ENCODE assay signal across 8 cellular contexts in the genomic region with DNA sequence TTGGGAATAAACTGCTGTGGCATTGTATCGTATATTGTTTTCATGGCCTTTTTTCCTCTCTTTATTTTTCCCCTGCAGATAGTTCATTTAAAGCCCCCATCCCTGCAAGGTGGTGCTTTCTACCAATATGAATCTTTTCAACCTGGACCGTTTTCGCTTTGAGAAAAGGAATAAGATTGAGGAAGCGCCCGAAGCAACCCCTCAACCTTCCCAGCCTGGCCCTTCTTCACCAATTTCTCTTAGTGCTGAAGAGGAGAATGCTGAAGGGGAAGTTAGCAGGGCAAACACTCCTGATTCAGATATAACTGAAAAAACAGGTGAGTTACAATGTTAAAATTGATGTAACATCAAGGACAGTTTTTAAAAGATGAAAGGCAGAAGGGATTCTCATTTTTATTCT. TPM values are rescaled to one million over a fixed set of nuclear protein-coding genes. Genes with fewer than 3 reads are reported as not detected.
DNase-seq lines count a peak whose midpoint lies in the region; ATAC-seq and TF ChIP-seq lines count a peak whose summit lies in the region.

No MANE protein-coding gene starts in this region.

- ATAC-seq in activated naive CD8-positive, alpha-beta T cell treated with anti-CD3 and anti-CD28 coated beads, Interleukin-2, amount 50 U/mL, for 24 hours, result no peak

- 5 to 10% methylated on average over 5 of the region's 5 CpGs for WGBS in transverse colon (ENCODE audit: low coverage in 1 of 2), 2 donors

- peak overlapping the region; percentile 98 for H3K27ac Mint-ChIP-seq in activated naive CD4-positive, alpha-beta T cell treated with anti-CD3 and anti-CD28 coated beads, Interleukin-2, amount 10 ng/mL, durations not matched to agents 7 days and 5 days
- H3K27ac Mint-ChIP-seq in activated naive CD8-positive, alpha-beta T cell treated with anti-CD3 and anti-CD28 coated beads, Interleukin-2, amount 50 U/mL, for 24 hours, result peak overlapping the region; percentile 94

- no peak for TF ChIP-seq EP300 in transverse colon (IDR thresholded peaks at IDR 0.05; ENCODE audit: low read depth)

- no peaks in the 10 kb centered on the region for H3K9me3 ChIP-seq in transverse colon

- DNase-seq in activated naive CD4-positive, alpha-beta T cell treated with anti-CD3 and anti-CD28 coated beads, Interleukin-2, amount 10 ng/mL, durations not matched to agents 7 days and 5 days, result no peak
- DNase-seq in activated naive CD4-positive, alpha-beta T cell treated with Interleukin-2 at 50 U/mL for 16 hours, result no peak
- DNase-seq in activated naive CD8-positive, alpha-beta T cell treated with anti-CD3 and anti-CD28 coated beads, Interleukin-2, amount 50 U/mL, for 24 hours, result no peak
- no peak for DNase-seq in transverse colon
- DNase-seq in posterior cingulate gyrus, result no peak
- no peak for DNase-seq in EL
- no peak for DNase-seq in NCI-H1694 (lab: John Stamatoyannopoulos, UW)

- H3K4me1 ChIP-seq in transverse colon, result peaks cover 0 to 23% (median 20%) of the 10 kb centered on the region in 4 donors

- peak overlapping the region; percentile 88 for H3K4me3 Mint-ChIP-seq in activated naive CD4-positive, alpha-beta T cell treated with anti-CD3 and anti-CD28 coated beads, Interleukin-2, amount 10 ng/mL, durations not matched to agents 7 days and 5 days
- peak overlapping the region; percentile 89 for H3K4me3 Mint-ChIP-seq in activated naive CD8-positive, alpha-beta T cell treated with anti-CD3 and anti-CD28 coated beads, Interleukin-2, amount 50 U/mL, for 24 hours

- in situ Hi-C loops in transverse colon (cut with MboI; ENCODE audit: low pct_ligation_motif_present in 1 of 4, low pct_unique_long_range_greater_than_20kb in 1 of 4, low sequenced_read_pairs in 3 of 4), result no loop called here

- peaks cover 4% of the 10 kb centered on the region for H3K27me3 Mint-ChIP-seq in activated naive CD4-positive, alpha-beta T cell treated with anti-CD3 and anti-CD28 coated beads, Interleukin-2, amount 10 ng/mL, durations not matched to agents 7 days and 5 days
- peaks cover 5% of the 10 kb centered on the region for H3K27me3 Mint-ChIP-seq in activated naive CD8-positive, alpha-beta T cell treated with anti-CD3 and anti-CD28 coated beads, Interleukin-2, amount 50 U/mL, for 24 hours

- CTCF ChIA-PET in activated naive CD4-positive, alpha-beta T cell treated with anti-CD3 and anti-CD28 coated beads, Interleukin-2, amount 10 ng/mL, durations not matched to agents 7 days and 5 days (lab: Charles Lee), result no interaction called here

- TF ChIP-seq POLR2A in transverse colon (IDR thresholded peaks at IDR 0.05), result no peak

- H3K36me3 Mint-ChIP-seq in activated naive CD4-positive, alpha-beta T cell treated with anti-CD3 and anti-CD28 coated beads, Interleukin-2, amount 10 ng/mL, durations not matched to agents 7 days and 5 days, result peaks cover 37% of the 10 kb centered on the region
- H3K36me3 Mint-ChIP-seq in activated naive CD8-positive, alpha-beta T cell treated with anti-CD3 and anti-CD28 coated beads, Interleukin-2, amount 50 U/mL, for 24 hours (ENCODE audit: low read depth), result peaks cover 37% of the 10 kb centered on the region

- H3K4me3 ChIP-seq in transverse colon, result peak overlapping the region; percentile 54 to 98 (median 84)

- intact Hi-C loops in transverse colon (cut with DNase I; ENCODE audit: low total_unique reads) (no loop called here), posterior cingulate gyrus (cut with DNase I) (no loop called here)

- no peak for TF ChIP-seq CTCF in transverse colon (IDR thresholded peaks at IDR 0.05)

- peaks cover 0 to 11% (median 2%) of the 10 kb centered on the region in 4 donors for H3K36me3 ChIP-seq in transverse colon

- H3K27ac ChIP-seq in layer of hippocampus (ENCODE audit: low read depth, low read length) (peak overlapping the region; percentile 86), transverse colon (peak overlapping the region; percentile 79 to 98 (median 92))

- peaks cover 41% of the 10 kb centered on the region for H3K4me1 Mint-ChIP-seq in activated naive CD4-positive, alpha-beta T cell treated with anti-CD3 and anti-CD28 coated beads, Interleukin-2, amount 10 ng/mL, durations not matched to agents 7 days and 5 days
- peaks cover 41% of the 10 kb centered on the region for H3K4me1 Mint-ChIP-seq in activated naive CD8-positive, alpha-beta T cell treated with anti-CD3 and anti-CD28 coated beads, Interleukin-2, amount 50 U/mL, for 24 hours

- H3K27me3 ChIP-seq in layer of hippocampus (ENCODE audit: control insufficient read depth, insufficient read depth, low read length), result no peaks in the 10 kb centered on the region
- no peaks in the 10 kb centered on the region for H3K27me3 ChIP-seq in transverse colon

- no peaks in the 10 kb centered on the region for H3K9me3 Mint-ChIP-seq in activated naive CD4-positive, alpha-beta T cell treated with anti-CD3 and anti-CD28 coated beads, Interleukin-2, amount 10 ng/mL, durations not matched to agents 7 days and 5 days
- no peaks in the 10 kb centered on the region for H3K9me3 Mint-ChIP-seq in activated naive CD8-positive, alpha-beta T cell treated with anti-CD3 and anti-CD28 coated beads, Interleukin-2, amount 50 U/mL, for 24 hours

RNA-seq across cellular contexts. Expression of a gene that starts 0.6 kb away (rescaled TPM):
- 10 to 100 TPM; 14.2 to 27.7 (median 18.4) TPM for total RNA-seq in transverse colon
